9 cellular contexts compared by ENCODE assay signal in genomic region chr4:15778742-15779231, GRCh38. TPM values are rescaled to one million over a fixed set of nuclear protein-coding genes. Genes with fewer than 3 reads are reported as not detected.
DNase-seq lines count a peak whose midpoint lies in the region; ATAC-seq and TF ChIP-seq lines count a peak whose summit lies in the region.
"Had no signal": no experiment of that assay in that cellular context is flagged by ENCODE, and none has a peak within 500 bp of the region (broad histone marks: within the 10 kb centered on the region; RNA-seq: fewer than 3 reads in every experiment).

No MANE protein-coding gene starts in this region.

- TF ChIP-seq CTCF in breast epithelium (IDR thresholded peaks at IDR 0.05), result no peak

- intact Hi-C loops in breast epithelium (cut with DNase I; ENCODE audit: low total_unique reads), result loop anchor here (1.0 kb wide), 1 partner anchor 30 kb away; no protein-coding TSS in a partner anchor

- no peak overlapping the region for H3K27ac ChIP-seq in breast epithelium

- no peaks in the 10 kb centered on the region for H3K36me3 ChIP-seq in breast epithelium

- DNase-seq in AG20443 (ENCODE audit: low spot score) (peak; percentile 41), SKM-1 (lab: John Stamatoyannopoulos, UW; ENCODE audit: unreplicated experiment) (peak; percentile 64), breast epithelium (ENCODE audit: low spot score in 2 of 2) (no peak), left kidney (ENCODE audit: low read depth, low spot score) (peak; percentile 49), SW 1271 (lab: John Stamatoyannopoulos, UW) (no peak)
- peak; percentile 21 to 55 (median 34) for DNase-seq in stimulated activated CD4-positive, alpha-beta T cell treated with anti-CD3 and anti-CD28 coated beads, TNF-alpha, amount 100 ng/mL, for 24 hours (ENCODE audit: low read depth in 3 of 3)

- TF ChIP-seq POLR2A in breast epithelium (IDR thresholded peaks at IDR 0.05), result no peak

- peaks cover 0 to 9% of the 10 kb centered on the region in 2 donors for H3K4me1 ChIP-seq in breast epithelium

- no peaks in the 10 kb centered on the region for H3K9me3 ChIP-seq in breast epithelium

- ATAC-seq in GM18873 (IDR thresholded peaks at IDR 0.05; ENCODE audit: low FRiP score, unreplicated experiment), result peak; percentile 48
- peak; percentile 54 for ATAC-seq in HG03103 (IDR thresholded peaks at IDR 0.05; ENCODE audit: low read depth, unreplicated experiment)

- H3K27me3 ChIP-seq in breast epithelium, result peaks cover 0 to 7% of the 10 kb centered on the region in 2 donors

- H3K4me3 ChIP-seq in breast epithelium, result peak overlapping the region; percentile 48 to 70 (median 58)

RNA-seq across cellular contexts. Expression of gene CD38, which starts 0.7 kb away (rescaled TPM):
- total RNA-seq in breast epithelium, result 10 to 100 TPM in 1 of 3 donors, 1 to 10 TPM in 2; 2.0 to 47.2 (median 2.6) TPM
- total RNA-seq: LHCN-M2 had no signal

Comparison
In these comparisons a context has a peak if more than half of its experiments do, and no peak if none do; other contexts are left out.
1. DNase-seq: peak in AG20443 (single experiment), SKM-1 (single experiment), left kidney (single experiment) and stimulated activated CD4-positive, alpha-beta T cell treated with anti-CD3 and anti-CD28 coated beads, TNF-alpha, amount 100 ng/mL, for 24 hours (3 of 3); none in breast epithelium (0 of 2) and SW 1271 (0 of 2).